In genomic region chr2:70603066-70603465, GRCh38 we compare ENCODE assay signal across 26 cellular contexts. TPM values are rescaled to one million over a fixed set of nuclear protein-coding genes. Genes with fewer than 3 reads are reported as not detected.
DNase-seq lines count a peak whose midpoint lies in the region; ATAC-seq, FAIRE-seq and TF ChIP-seq lines count a peak whose summit lies in the region.
"Had no signal": no experiment of that assay in that cellular context is flagged by ENCODE, and none has a peak within 500 bp of the region (broad histone marks: within the 10 kb centered on the region; RNA-seq: fewer than 3 reads in every experiment).

No MANE protein-coding gene starts in this region.

- no peak for ATAC-seq in activated T-cell treated with anti-CD3 and anti-CD28 coated beads, Interleukin-2, amount 50 U/mL, for 72 hours (replicated peaks in 1 of 2)
- ATAC-seq in HG03460 (IDR thresholded peaks at IDR 0.05; ENCODE audit: unreplicated experiment), result no peak
- ATAC-seq: activated T-helper 17 cell treated with anti-CD3 and anti-CD28 coated beads, Interleukin-2, amount 50 U/mL, for 72 hours; left colon; stimulated activated naive B cell treated with anti-CD40 and anti-IgM and Interleukin-4, amounts not matched to agents 10 μg/mL and 1 μg/mL and 100 μg/mL, for 72 hours; WTC11 had no signal

- H3K4me1 Mint-ChIP-seq in activated T-cell treated with anti-CD3 and anti-CD28 coated beads, Interleukin-2, amount 50 U/mL, for 72 hours (ENCODE audit: low read depth), result no peaks in the 10 kb centered on the region
- no peaks in the 10 kb centered on the region for H3K4me1 Mint-ChIP-seq in HFFc6 (ENCODE audit: low read depth)
- no peaks in the 10 kb centered on the region for H3K4me1 Mint-ChIP-seq in progenitor cell of endocrine pancreas (ENCODE audit: low read depth)
- H3K4me1 Mint-ChIP-seq: activated T-helper 17 cell treated with anti-CD3 and anti-CD28 coated beads, Interleukin-2, amount 50 U/mL, for 72 hours; stimulated activated naive B cell treated with anti-CD40 and anti-IgM and Interleukin-4, amounts not matched to agents 10 μg/mL and 1 μg/mL and 100 μg/mL, for 72 hours; WTC11 had no signal

- H3K36me3 Mint-ChIP-seq in activated T-cell treated with anti-CD3 and anti-CD28 coated beads, Interleukin-2, amount 50 U/mL, for 72 hours (ENCODE audit: insufficient read depth in 2 of 2), result no peaks in the 10 kb centered on the region
- peaks cover 2% of the 10 kb centered on the region; the same call in 1 of the 2 replicates for H3K36me3 Mint-ChIP-seq in HFFc6 (ENCODE audit: low read depth)
- H3K36me3 Mint-ChIP-seq in progenitor cell of endocrine pancreas (ENCODE audit: insufficient read depth), result no peaks in the 10 kb centered on the region
- H3K36me3 Mint-ChIP-seq: activated naive CD4-positive, alpha-beta T cell treated with anti-CD3 and anti-CD28 coated beads, Interleukin-2, amount 50 U/mL, for 24 hours; CD4-positive, CD25-positive, alpha-beta regulatory T cell; stimulated activated naive B cell treated with anti-CD40 and anti-IgM and Interleukin-4, amounts not matched to agents 10 μg/mL and 1 μg/mL and 100 μg/mL, for 72 hours had no signal

- no peak for DNase-seq in activated T-cell treated with anti-CD3 and anti-CD28 coated beads, Interleukin-2, amount 50 U/mL, for 72 hours
- no peak for DNase-seq in activated T-cell treated with anti-CD3 and anti-CD28 coated beads for 4 hours
- no peak for DNase-seq in HFFc6
- DNase-seq in progenitor cell of endocrine pancreas (ENCODE audit: low spot score, unreplicated experiment), result no peak
- no peak for DNase-seq in NCI-H1436 treated with DMSO at 0.1 percent for 48 hours (lab: John Stamatoyannopoulos, UW)
- DNase-seq in NCI-H128 (lab: John Stamatoyannopoulos, UW; ENCODE audit: unreplicated experiment), result no peak
- DNase-seq: amygdala; CD4-positive, CD25-positive, alpha-beta regulatory T cell; colonic mucosa; effector memory CD4-positive, alpha-beta T cell; left colon; mammary epithelial cell; NCI-H1417 treated with DMSO at 0.1 percent for 48 hours; NCI-H2081 treated with DMSO at 0.1 percent for 48 hours; NCI-H226; NCI-H69; sigmoid colon; SK-N-SH; stimulated activated naive B cell treated with anti-CD40 and anti-IgM and Interleukin-4, amounts not matched to agents 10 μg/mL and 1 μg/mL and 100 μg/mL, for 72 hours had no signal

- peak overlapping the region; percentile 31 for H3K27ac Mint-ChIP-seq in activated T-cell treated with anti-CD3 and anti-CD28 coated beads, Interleukin-2, amount 50 U/mL, for 72 hours
- no peak overlapping the region for H3K27ac Mint-ChIP-seq in HFFc6
- no peak overlapping the region for H3K27ac Mint-ChIP-seq in progenitor cell of endocrine pancreas
- H3K27ac Mint-ChIP-seq: activated naive CD4-positive, alpha-beta T cell treated with anti-CD3 and anti-CD28 coated beads, Interleukin-2, amount 50 U/mL, for 24 hours; activated T-helper 17 cell treated with anti-CD3 and anti-CD28 coated beads, Interleukin-2, amount 50 U/mL, for 72 hours; CD4-positive, CD25-positive, alpha-beta regulatory T cell; stimulated activated naive B cell treated with anti-CD40 and anti-IgM and Interleukin-4, amounts not matched to agents 10 μg/mL and 1 μg/mL and 100 μg/mL, for 72 hours; WTC11 had no signal

- no peaks in the 10 kb centered on the region for H3K9me3 Mint-ChIP-seq in activated T-cell treated with anti-CD3 and anti-CD28 coated beads, Interleukin-2, amount 50 U/mL, for 72 hours
- H3K9me3 Mint-ChIP-seq in HFFc6, result peaks cover 2% of the 10 kb centered on the region; the same call in 1 of the 2 replicates
- peaks cover 6% of the 10 kb centered on the region for H3K9me3 Mint-ChIP-seq in progenitor cell of endocrine pancreas (ENCODE audit: low read depth)
- H3K9me3 Mint-ChIP-seq: activated naive CD4-positive, alpha-beta T cell treated with anti-CD3 and anti-CD28 coated beads, Interleukin-2, amount 50 U/mL, for 24 hours; activated T-helper 17 cell treated with anti-CD3 and anti-CD28 coated beads, Interleukin-2, amount 50 U/mL, for 72 hours had no signal

- peaks cover 7% of the 10 kb centered on the region for H3K27me3 Mint-ChIP-seq in activated T-cell treated with anti-CD3 and anti-CD28 coated beads, Interleukin-2, amount 50 U/mL, for 72 hours (ENCODE audit: low read depth)
- peaks cover 12% of the 10 kb centered on the region for H3K27me3 Mint-ChIP-seq in HFFc6 (ENCODE audit: insufficient read depth)
- peaks cover 8% of the 10 kb centered on the region for H3K27me3 Mint-ChIP-seq in progenitor cell of endocrine pancreas
- H3K27me3 Mint-ChIP-seq: activated naive CD4-positive, alpha-beta T cell treated with anti-CD3 and anti-CD28 coated beads, Interleukin-2, amount 50 U/mL, for 24 hours had no signal

- peak; percentile 91 for FAIRE-seq in TTC549 (lab: Jason Lieb, UNC)
- FAIRE-seq: H1 had no signal

- no peak overlapping the region for H3K4me3 Mint-ChIP-seq in activated T-cell treated with anti-CD3 and anti-CD28 coated beads, Interleukin-2, amount 50 U/mL, for 72 hours
- H3K4me3 Mint-ChIP-seq in HFFc6, result no peak overlapping the region
- H3K4me3 Mint-ChIP-seq in progenitor cell of endocrine pancreas (ENCODE audit: low read depth), result no peak overlapping the region
- H3K4me3 Mint-ChIP-seq: activated naive CD4-positive, alpha-beta T cell treated with anti-CD3 and anti-CD28 coated beads, Interleukin-2, amount 50 U/mL, for 24 hours; activated T-helper 17 cell treated with anti-CD3 and anti-CD28 coated beads, Interleukin-2, amount 50 U/mL, for 72 hours; CD4-positive, CD25-positive, alpha-beta regulatory T cell; stimulated activated naive B cell treated with anti-CD40 and anti-IgM and Interleukin-4, amounts not matched to agents 10 μg/mL and 1 μg/mL and 100 μg/mL, for 72 hours; WTC11 had no signal

- TF ChIP-seq CTCF in HFFc6 (IDR thresholded peaks at IDR 0.05) (peak; percentile 64), progenitor cell of endocrine pancreas (IDR thresholded peaks at IDR 0.05; ENCODE audit: unreplicated experiment) (peak; percentile 30)

RNA-seq across cellular contexts. Expression of gene TGFA, which starts 49.4 kb away (rescaled TPM):
- 1 to 10 TPM; 2.5 TPM for total RNA-seq in activated T-cell treated with anti-CD3 and anti-CD28 coated beads, Interleukin-2, amount 50 U/mL, for 72 hours
- under 1 TPM in 3 of 6 experiments, not detected in 3; 0.05 to 0.38 (median 0.26) TPM for total RNA-seq in HFFc6 (2021; fragmentation: NEBNext Ultra II Directional; extraction: Animal tissue kit (Norgen Biotek cat#: 25700))
- total RNA-seq in progenitor cell of endocrine pancreas, result 3.0 and 3.8 TPM in 2 replicates
- total RNA-seq: fibroblast of villous mesenchyme had no signal
